Comparison of ENCODE assay signal across 14 cellular contexts in the genomic region with DNA sequence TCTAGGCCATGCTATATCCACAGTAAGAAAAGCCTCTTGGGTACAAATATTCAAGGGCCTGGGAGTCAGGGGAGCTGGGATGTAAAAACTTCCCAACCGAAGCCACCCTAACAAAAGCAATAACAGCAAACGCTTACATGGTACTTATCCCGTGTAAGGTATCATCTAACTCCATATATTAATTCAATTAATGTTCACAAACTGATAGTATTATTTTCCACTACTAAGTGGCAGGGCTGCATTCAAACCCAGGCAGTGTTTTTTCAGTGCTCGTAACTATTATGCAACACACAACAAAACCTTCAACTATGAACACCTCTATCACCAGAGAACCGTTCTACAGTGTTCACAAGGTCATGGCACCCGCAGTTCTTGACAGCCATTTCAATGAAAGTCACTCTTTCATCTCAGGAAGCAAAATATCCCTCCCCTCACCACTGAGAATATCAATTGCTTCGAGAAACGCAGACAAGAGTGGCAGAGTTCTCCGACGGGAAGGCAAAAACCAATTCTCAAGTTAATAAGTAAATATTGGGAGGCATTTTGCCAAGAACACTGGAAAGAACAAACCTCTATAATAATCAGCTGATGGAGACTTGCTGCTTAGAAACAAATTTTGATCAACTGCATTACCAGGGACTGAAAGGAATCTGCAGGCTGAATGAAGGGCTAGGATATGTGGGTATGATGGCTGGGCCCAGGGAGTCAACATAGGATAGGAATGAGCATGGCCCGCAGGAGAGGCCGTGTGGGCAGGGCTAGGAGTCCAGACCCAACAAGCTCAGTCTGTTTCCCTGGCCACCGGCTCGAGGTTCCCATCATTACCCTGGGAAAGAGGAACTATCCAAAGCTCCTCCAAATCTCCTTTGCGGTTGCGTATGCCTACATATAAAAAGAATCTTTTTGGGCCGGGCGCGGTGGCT.
A peak's percentile ranks its signal among the peaks of the same experiment; 100 is the strongest.
DNase-seq lines count a peak whose midpoint lies in the region; ATAC-seq, FAIRE-seq and TF ChIP-seq lines count a peak whose summit lies in the region.
"Had no signal": no experiment of that assay in that cellular context is flagged by ENCODE, and none has a peak within 500 bp of the region (broad histone marks: within the 10 kb centered on the region; RNA-seq: fewer than 3 reads in every experiment).

No MANE protein-coding gene starts in this region.

- H3K27ac ChIP-seq in K562 (ENCODE audit: extremely low read depth, low read depth, low read length) (peak overlapping the region; percentile 52; the same call in 1 of the 3 replicates), mesodermal cell (ENCODE audit: low read depth, low read length, severe bottlenecking) (peak overlapping the region; percentile 19)
- H3K27ac ChIP-seq: parathyroid adenoma had no signal

- 83% methylated on average over 19 of the region's 19 CpGs for WGBS in K562 (ENCODE audit: insufficient coverage, low coverage, missing lambda C conversion rate)
- 94 to 98% methylated on average over 10 to 11 of the region's 19 CpGs for WGBS in mesodermal cell (ENCODE audit: insufficient coverage in 2 of 2), 2 experiments

- no peak for FAIRE-seq in K562 (lab: Jason Lieb, UNC)

- no peak overlapping the region for H3K4me2 ChIP-seq in K562 (ENCODE audit: insufficient read depth, low read length)

- intact Hi-C loops in K562 (cut with micrococcal nuclease): no loop called here

- H3K4me1 ChIP-seq in K562 (replicated peaks in 1 of 2; ENCODE audit: control insufficient read depth in 2 of 2, insufficient read depth in 2 of 2, low read length in 2 of 2) (peaks cover 24 to 39% of the 10 kb centered on the region in 2 experiments), mesodermal cell (ENCODE audit: control insufficient read depth, insufficient read depth, low read length, poor library complexity, severe bottlenecking) (peaks cover 34% of the 10 kb centered on the region)

- CTCF ChIA-PET in K562 (lab: Yijun Ruan, JAX; ENCODE audit: low intra/inter-chr PET ratio): no interaction called here

- H3K4me3 ChIP-seq in K562 (no peak overlapping the region), mesodermal cell (ENCODE audit: extremely low read depth, insufficient read depth, low read length, poor library complexity, severe bottlenecking) (no peak overlapping the region)

- no TSS peak for BruUV-seq in K562 (replicated peaks; lab: Mats Ljungman, UMichigan)

- POLR2A ChIA-PET in K562 (lab: Yijun Ruan, JAX): interaction anchor here (0.6 to 1.0 kb wide), 2 partner anchors 19 to 351 kb away, joined by 3 read pairs; no protein-coding TSS in a partner anchor

- no peaks in the 10 kb centered on the region for H3K27me3 ChIP-seq in K562 (ENCODE audit: control insufficient read depth in 2 of 2, insufficient read depth in 2 of 2, low read length in 2 of 2)

- ATAC-seq in K562: no peak
- ATAC-seq in esophagus mucosa: no peak
- no peak for ATAC-seq in GM19023 (IDR thresholded peaks at IDR 0.05; ENCODE audit: unreplicated experiment)

- no peak for TF ChIP-seq RAD21 in K562 (CRISPR knock-in tag; conservative IDR thresholded peaks at IDR 0.05 in 1 of 2, IDR thresholded peaks at IDR 0.05 in 1 of 2)

- H4K20me1 ChIP-seq in K562 (replicated peaks; ENCODE audit: control insufficient read depth, insufficient read depth, low read length): no peaks in the 10 kb centered on the region

- no peak overlapping the region for H3K9ac ChIP-seq in K562 (ENCODE audit: insufficient read depth in 1 of 2, low read depth in 2 of 2, low read length in 2 of 2)
- H3K9ac ChIP-seq: parathyroid adenoma had no signal

- H3K9me1 ChIP-seq in K562 (ENCODE audit: control insufficient read depth, insufficient read depth, low read length): no peaks in the 10 kb centered on the region

- in situ Hi-C loops in K562 (cut with MboI): no loop called here

- peak; percentile 23 for DNase-seq in activated CD8-positive, alpha-beta memory T cell treated with anti-CD3 and anti-CD28 coated beads, Interleukin-2, amount 50 U/mL, for 48 hours
- no peak for DNase-seq in activated CD8-positive, alpha-beta memory T cell treated with anti-CD3 and anti-CD28 coated beads, Interleukin-2, amount 50 U/mL, for 4 hours
- DNase-seq in K562 (ENCODE audit: extremely low read depth in 1 of 4, low spot score in 3 of 4) (no peak), ureter (ENCODE audit: low spot score) (peak; percentile 23), HuH-7 (ENCODE audit: low spot score) (no peak)
- DNase-seq: activated T-cell treated with anti-CD3 and anti-CD28 coated beads, Interleukin-2, amount 50 U/mL, for 1 hour; COR-L47; NCI-H187 treated with DMSO at 0.1 percent for 48 hours; NCI-H524 treated with DMSO at 0.1 percent for 48 hours; substantia nigra had no signal

- TF ChIP-seq POLR2A in K562 (conservative IDR thresholded peaks at IDR 0.05): no peak

- peak overlapping the region; percentile 34; the same call in 1 of the 2 replicates for H2AFZ ChIP-seq in K562 (ENCODE audit: low read depth, low read length)
- H2AFZ ChIP-seq: parathyroid adenoma had no signal

- no peaks in the 10 kb centered on the region; the same call in 2 of the 3 replicates for H3K36me3 ChIP-seq in K562 (ENCODE audit: control insufficient read depth, insufficient read depth, low read length)
- H3K36me3 ChIP-seq in mesodermal cell (ENCODE audit: control insufficient read depth, insufficient read depth, low read length): no peaks in the 10 kb centered on the region

- H3K79me2 ChIP-seq in K562 (ENCODE audit: control insufficient read depth, insufficient read depth, low read length): peaks cover 30% of the 10 kb centered on the region

- H3K9me3 ChIP-seq in K562 (replicated peaks; ENCODE audit: control insufficient read depth, insufficient read depth, low read depth, low read length) (no peaks in the 10 kb centered on the region), mesodermal cell (ENCODE audit: control insufficient read depth, low read length) (no peaks in the 10 kb centered on the region)

- TF ChIP-seq CTCF in K562 (IDR thresholded peaks at IDR 0.05 in 2 of 3, conservative IDR thresholded peaks at IDR 0.05 in 1 of 3; ENCODE audit: insufficient read depth in 2 of 3, low read depth in 1 of 3, low read length in 3 of 3): no peak

- no peak for TF ChIP-seq EP300 in K562 (IDR thresholded peaks at IDR 0.05; ENCODE audit: low read length)

TF ChIP-seq in K562, 482 proteins besides CTCF, POLR2A, EP300 and RAD21 (continues in another document):
- TF ChIP-seq NCOA2 (IDR thresholded peaks at IDR 0.05; ENCODE audit: partially characterized antibody in 2 of 2) (no peak), FOSL1 (tag; conservative IDR thresholded peaks at IDR 0.05) (peak; percentile 46), CEBPG (CRISPR knock-in tag; IDR thresholded peaks at IDR 0.05) (0 out of 2 replicates have a peak, but pooled peaks have one; percentile 18), CEBPG (tag; conservative IDR thresholded peaks at IDR 0.05 in 1 of 2, IDR thresholded peaks at IDR 0.05 in 1 of 2) (peak; percentile 38 to 41; a peak in 3 of 4 replicates), ARNT (IDR thresholded peaks at IDR 0.05) (no peak), CEBPB (tag; IDR thresholded peaks at IDR 0.05) (peak; percentile 40; the same call in 1 of the 2 replicates), MAZ (CRISPR knock-in tag; conservative IDR thresholded peaks at IDR 0.05 in 1 of 2, IDR thresholded peaks at IDR 0.05 in 1 of 2) (no peak)
- TF ChIP-seq, protein P1, sequence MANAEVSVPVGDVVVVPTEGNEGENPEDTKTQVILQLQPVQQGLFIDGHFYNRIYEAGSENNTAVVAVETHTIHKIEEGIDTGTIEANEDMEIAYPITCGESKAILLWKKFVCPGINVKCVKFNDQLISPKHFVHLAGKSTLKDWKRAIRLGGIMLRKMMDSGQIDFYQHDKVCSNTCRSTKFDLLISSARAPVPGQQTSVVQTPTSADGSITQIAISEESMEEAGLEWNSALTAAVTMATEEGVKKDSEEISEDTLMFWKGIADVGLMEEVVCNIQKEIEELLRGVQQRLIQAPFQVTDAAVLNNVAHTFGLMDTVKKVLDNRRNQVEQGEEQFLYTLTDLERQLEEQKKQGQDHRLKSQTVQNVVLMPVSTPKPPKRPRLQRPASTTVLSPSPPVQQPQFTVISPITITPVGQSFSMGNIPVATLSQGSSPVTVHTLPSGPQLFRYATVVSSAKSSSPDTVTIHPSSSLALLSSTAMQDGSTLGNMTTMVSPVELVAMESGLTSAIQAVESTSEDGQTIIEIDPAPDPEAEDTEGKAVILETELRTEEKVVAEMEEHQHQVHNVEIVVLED (CRISPR knock-in tag; IDR thresholded peaks at IDR 0.05): no peak
- TF ChIP-seq, protein P2, sequence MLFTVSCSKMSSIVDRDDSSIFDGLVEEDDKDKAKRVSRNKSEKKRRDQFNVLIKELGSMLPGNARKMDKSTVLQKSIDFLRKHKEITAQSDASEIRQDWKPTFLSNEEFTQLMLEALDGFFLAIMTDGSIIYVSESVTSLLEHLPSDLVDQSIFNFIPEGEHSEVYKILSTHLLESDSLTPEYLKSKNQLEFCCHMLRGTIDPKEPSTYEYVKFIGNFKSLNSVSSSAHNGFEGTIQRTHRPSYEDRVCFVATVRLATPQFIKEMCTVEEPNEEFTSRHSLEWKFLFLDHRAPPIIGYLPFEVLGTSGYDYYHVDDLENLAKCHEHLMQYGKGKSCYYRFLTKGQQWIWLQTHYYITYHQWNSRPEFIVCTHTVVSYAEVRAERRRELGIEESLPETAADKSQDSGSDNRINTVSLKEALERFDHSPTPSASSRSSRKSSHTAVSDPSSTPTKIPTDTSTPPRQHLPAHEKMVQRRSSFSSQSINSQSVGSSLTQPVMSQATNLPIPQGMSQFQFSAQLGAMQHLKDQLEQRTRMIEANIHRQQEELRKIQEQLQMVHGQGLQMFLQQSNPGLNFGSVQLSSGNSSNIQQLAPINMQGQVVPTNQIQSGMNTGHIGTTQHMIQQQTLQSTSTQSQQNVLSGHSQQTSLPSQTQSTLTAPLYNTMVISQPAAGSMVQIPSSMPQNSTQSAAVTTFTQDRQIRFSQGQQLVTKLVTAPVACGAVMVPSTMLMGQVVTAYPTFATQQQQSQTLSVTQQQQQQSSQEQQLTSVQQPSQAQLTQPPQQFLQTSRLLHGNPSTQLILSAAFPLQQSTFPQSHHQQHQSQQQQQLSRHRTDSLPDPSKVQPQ (CRISPR knock-in tag; IDR thresholded peaks at IDR 0.05; ENCODE audit: borderline replicate concordance): no peak
- TF ChIP-seq, protein P3, sequence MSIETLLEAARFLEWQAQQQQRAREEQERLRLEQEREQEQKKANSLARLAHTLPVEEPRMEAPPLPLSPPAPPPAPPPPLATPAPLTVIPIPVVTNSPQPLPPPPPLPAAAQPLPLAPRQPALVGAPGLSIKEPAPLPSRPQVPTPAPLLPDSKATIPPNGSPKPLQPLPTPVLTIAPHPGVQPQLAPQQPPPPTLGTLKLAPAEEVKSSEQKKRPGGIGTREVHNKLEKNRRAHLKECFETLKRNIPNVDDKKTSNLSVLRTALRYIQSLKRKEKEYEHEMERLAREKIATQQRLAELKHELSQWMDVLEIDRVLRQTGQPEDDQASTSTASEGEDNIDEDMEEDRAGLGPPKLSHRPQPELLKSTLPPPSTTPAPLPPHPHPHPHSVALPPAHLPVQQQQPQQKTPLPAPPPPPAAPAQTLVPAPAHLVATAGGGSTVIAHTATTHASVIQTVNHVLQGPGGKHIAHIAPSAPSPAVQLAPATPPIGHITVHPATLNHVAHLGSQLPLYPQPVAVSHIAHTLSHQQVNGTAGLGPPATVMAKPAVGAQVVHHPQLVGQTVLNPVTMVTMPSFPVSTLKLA (conservative IDR thresholded peaks at IDR 0.05): 0 out of 4 replicates have a peak, but pooled peaks of 1 of the 2 experiments have one; percentile 6

Comparison
In these comparisons a context has a peak if more than half of its experiments do, and no peak if none do; other contexts are left out.
1. DNase-seq: peak in activated CD8-positive, alpha-beta memory T cell treated with anti-CD3 and anti-CD28 coated beads, Interleukin-2, amount 50 U/mL, for 48 hours (single experiment) and ureter (single experiment); none in activated CD8-positive, alpha-beta memory T cell treated with anti-CD3 and anti-CD28 coated beads, Interleukin-2, amount 50 U/mL, for 4 hours (single experiment), K562 (0 of 4) and HuH-7 (single experiment).